ENCODE assay signal across 22 cellular contexts in the genomic region with DNA sequence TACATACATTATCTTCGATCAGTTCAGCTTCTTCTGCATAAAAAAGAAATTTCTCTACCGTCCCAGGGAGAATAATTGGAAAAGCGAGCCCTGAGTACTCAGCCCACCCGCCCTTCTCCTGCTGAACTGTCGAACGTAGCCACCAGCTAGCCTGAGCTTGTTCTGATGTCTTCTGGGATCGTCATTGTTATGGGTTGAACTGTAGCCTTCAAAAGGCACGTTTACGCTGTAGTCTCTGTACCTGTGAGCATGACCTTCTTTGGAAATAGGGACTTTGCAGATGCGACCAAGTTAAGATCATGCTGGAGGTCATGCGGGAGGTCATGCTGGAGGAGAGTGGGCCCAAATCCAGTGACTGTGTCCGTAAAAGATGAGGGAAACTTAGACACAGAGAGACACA.
DNase-seq lines count a peak whose midpoint lies in the region; ATAC-seq, FAIRE-seq and TF ChIP-seq lines count a peak whose summit lies in the region.
"Had no signal": no experiment of that assay in that cellular context is flagged by ENCODE, and none has a peak within 500 bp of the region (broad histone marks: within the 10 kb centered on the region; RNA-seq: fewer than 3 reads in every experiment).

No MANE protein-coding gene starts in this region.

- POLR2A ChIA-PET in Caco-2 (lab: Charles Lee) (no interaction called here), SK-N-SH (lab: Yijun Ruan, JAX) (no interaction called here)

- H3K4me2 ChIP-seq in SK-N-SH, result no peak overlapping the region

- CTCF ChIA-PET in Caco-2 (lab: Charles Lee), result interaction anchor here (0.6 kb wide), 1 partner anchor 237 kb away, joined by 7 read pairs; no protein-coding TSS in a partner anchor
- CTCF ChIA-PET in SK-N-SH (lab: Yijun Ruan, JAX), result interaction anchor here (1.4 kb wide), 1 partner anchor 10 kb away, joined by 7 read pairs; no protein-coding TSS in a partner anchor

- peaks cover 16% of the 10 kb centered on the region for H3K79me2 ChIP-seq in SK-N-SH (ENCODE audit: insufficient read depth)

- no peak for TF ChIP-seq POLR2A in esophagus squamous epithelium (IDR thresholded peaks at IDR 0.05)

- TF ChIP-seq CTCF in Caco-2 (IDR thresholded peaks at IDR 0.05; ENCODE audit: insufficient read depth in 1 of 2, low read depth in 1 of 2, low read length in 1 of 2, severe bottlenecking in 1 of 2, unreplicated experiment in 1 of 2), result no peak
- TF ChIP-seq CTCF in esophagus squamous epithelium (IDR thresholded peaks at IDR 0.05), result no peak
- no peak for TF ChIP-seq CTCF in SK-N-SH (IDR thresholded peaks at IDR 0.05)

- H3K4me1 ChIP-seq in Caco-2 (peaks cover 33% of the 10 kb centered on the region), esophagus squamous epithelium (peaks cover 46 to 88% (median 52%) of the 10 kb centered on the region in 3 donors), SK-N-SH (ENCODE audit: control insufficient read depth in 1 of 2, insufficient read depth in 2 of 2, low read depth in 1 of 2, low read length in 1 of 2) (peaks cover 0 to 16% of the 10 kb centered on the region in 2 experiments; a peak in 1 of 4 replicates)

- H3K27ac Mint-ChIP-seq in Caco-2 (ENCODE audit: unreplicated experiment), result peak overlapping the region; percentile 58
- peak overlapping the region; percentile 19 for H3K27ac Mint-ChIP-seq in T-helper 17 cell
- H3K27ac Mint-ChIP-seq: activated CD4-positive, alpha-beta T cell treated with anti-CD3 and anti-CD28 coated beads, Interleukin-2, amount 10 ng/mL, durations not matched to agents 24 days and 14 days; activated naive CD4-positive, alpha-beta T cell treated with anti-CD3 and anti-CD28 coated beads, Interleukin-2, amount 50 U/mL, for 24 hours; activated T-helper 1 cell treated with anti-CD3 and anti-CD28 coated beads, Interleukin-12 subunit alpha, Interleukin-12 subunit beta, Interleukin-2, Interleukin-4 antibody, amounts not matched to agents 30 ng/mL and 10 ng/mL and 1 ng/mL, durations not matched to agents 14 hours and 24 hours and 36 hours had no signal

- no TSS peak for BruUV-seq in Caco-2 (replicated peaks; lab: Mats Ljungman, UMichigan)

- peaks cover 15% of the 10 kb centered on the region for H4K20me1 ChIP-seq in SK-N-SH (ENCODE audit: insufficient read depth)

- H3K4me3 Mint-ChIP-seq in Caco-2 (ENCODE audit: unreplicated experiment) (no peak overlapping the region), T-helper 17 cell (no peak overlapping the region)
- H3K4me3 Mint-ChIP-seq: activated CD4-positive, alpha-beta T cell treated with anti-CD3 and anti-CD28 coated beads, Interleukin-2, amount 10 ng/mL, durations not matched to agents 24 days and 14 days; activated naive CD4-positive, alpha-beta T cell treated with anti-CD3 and anti-CD28 coated beads, Interleukin-2, amount 50 U/mL, for 24 hours; activated T-helper 1 cell treated with anti-CD3 and anti-CD28 coated beads, Interleukin-12 subunit alpha, Interleukin-12 subunit beta, Interleukin-2, Interleukin-4 antibody, amounts not matched to agents 30 ng/mL and 10 ng/mL and 1 ng/mL, durations not matched to agents 14 hours and 24 hours and 36 hours had no signal

- no peak for ATAC-seq in T-helper 17 cell

- no peak for TF ChIP-seq RAD21 in SK-N-SH (IDR thresholded peaks at IDR 0.05; ENCODE audit: low read length)

- H3K4me1 Mint-ChIP-seq in Caco-2 (ENCODE audit: low read depth, unreplicated experiment) (peaks cover 38% of the 10 kb centered on the region), T-helper 17 cell (peaks cover 32% of the 10 kb centered on the region)

- 21 to 56% methylated on average over 9 to 11 of the region's 12 CpGs for WGBS in esophagus squamous epithelium, 2 donors
- 99% methylated on average over 12 of the region's 12 CpGs for WGBS in SK-N-SH (ENCODE audit: low lambda C conversion rate)

- H3K9me2 ChIP-seq in SK-N-SH, result no peaks in the 10 kb centered on the region

- H3K27me3 Mint-ChIP-seq in Caco-2 (ENCODE audit: insufficient read depth, unreplicated experiment) (no peaks in the 10 kb centered on the region), T-helper 17 cell (no peaks in the 10 kb centered on the region)
- H3K27me3 Mint-ChIP-seq: activated CD4-positive, alpha-beta T cell treated with anti-CD3 and anti-CD28 coated beads, Interleukin-2, amount 10 ng/mL, durations not matched to agents 24 days and 14 days; activated naive CD4-positive, alpha-beta T cell treated with anti-CD3 and anti-CD28 coated beads, Interleukin-2, amount 50 U/mL, for 24 hours had no signal

- H3K36me3 ChIP-seq in Caco-2 (ENCODE audit: control insufficient read depth, insufficient read depth, low read length) (no peaks in the 10 kb centered on the region), esophagus squamous epithelium (peaks cover 0 to 1% (median 0%) of the 10 kb centered on the region in 3 donors), SK-N-SH (replicated peaks in 1 of 2; ENCODE audit: control insufficient read depth in 1 of 2, insufficient read depth in 2 of 2, low read length in 1 of 2) (no peaks in the 10 kb centered on the region)
- H3K36me3 ChIP-seq: ascending aorta had no signal

- TF ChIP-seq EP300 in SK-N-SH (IDR thresholded peaks at IDR 0.05; ENCODE audit: borderline replicate concordance in 1 of 2, low read depth in 1 of 2, low read length in 1 of 2), result no peak

- intact Hi-C loops in Caco-2 (cut with micrococcal nuclease; ENCODE audit: unreplicated experiment), result loop anchor here (5.0 kb wide), 1 partner anchor 51 kb away; no protein-coding TSS in a partner anchor
- intact Hi-C loops in esophagus squamous epithelium (cut with DNase I), result no loop called here

- H3K27me3 ChIP-seq in Caco-2 (replicated peaks; ENCODE audit: control insufficient read depth, insufficient read depth, low read length) (no peaks in the 10 kb centered on the region), esophagus squamous epithelium (no peaks in the 10 kb centered on the region), SK-N-SH (ENCODE audit: insufficient read depth) (no peaks in the 10 kb centered on the region)
- H3K27me3 ChIP-seq: ascending aorta had no signal

- H3F3A ChIP-seq in SK-N-SH (replicated peaks; ENCODE audit: insufficient read depth), result no peaks in the 10 kb centered on the region

- peak overlapping the region; percentile 89 to 96 (median 95) for H3K27ac ChIP-seq in esophagus squamous epithelium
- peak overlapping the region in 20 of 21 experiments; percentile 50 to 88 (median 77) for H3K27ac ChIP-seq in skin epidermis
- no peak overlapping the region; a peak in 1 of 4 replicates for H3K27ac ChIP-seq in SK-N-SH (ENCODE audit: low read depth in 2 of 2, low read length in 1 of 2)
- H3K27ac ChIP-seq: ascending aorta had no signal

- no peak overlapping the region for H3K9ac ChIP-seq in SK-N-SH

- H3K36me3 Mint-ChIP-seq in Caco-2 (ENCODE audit: insufficient read depth, unreplicated experiment) (peaks cover 33% of the 10 kb centered on the region), T-helper 17 cell (ENCODE audit: low read depth) (no peaks in the 10 kb centered on the region)

- H3K9me3 Mint-ChIP-seq in Caco-2 (ENCODE audit: unreplicated experiment), result no peaks in the 10 kb centered on the region
- H3K9me3 Mint-ChIP-seq: activated CD4-positive, alpha-beta T cell treated with anti-CD3 and anti-CD28 coated beads, Interleukin-2, amount 10 ng/mL, durations not matched to agents 24 days and 14 days; activated naive CD4-positive, alpha-beta T cell treated with anti-CD3 and anti-CD28 coated beads, Interleukin-2, amount 50 U/mL, for 24 hours; activated T-helper 1 cell treated with anti-CD3 and anti-CD28 coated beads, Interleukin-12 subunit alpha, Interleukin-12 subunit beta, Interleukin-2, Interleukin-4 antibody, amounts not matched to agents 30 ng/mL and 10 ng/mL and 1 ng/mL, durations not matched to agents 14 hours and 24 hours and 36 hours had no signal

- no peak overlapping the region for H2AFZ ChIP-seq in SK-N-SH (ENCODE audit: low read depth)

- DNase-seq in Caco-2 (no peak), T-helper 17 cell (no peak), esophagus squamous epithelium (lab: John Stamatoyannopoulos, UW) (no peak), SK-N-SH (no peak), T-helper 9 cell (no peak), HTR-8/SVneo (ENCODE audit: insufficient read length, low spot score) (no peak)
- no peak for DNase-seq in stimulated activated naive CD4-positive, alpha-beta T cell (lab: John Stamatoyannopoulos, UW)
- DNase-seq: activated CD4-positive, alpha-beta T cell treated with anti-CD3 and anti-CD28 coated beads, Interleukin-2, amount 10 ng/mL, durations not matched to agents 24 days and 14 days; cerebellar nuclear complex; DMS153; KG1; mesenchymal stem cell; NCI-H1694; NCI-H526 treated with DMSO at 0.1 percent for 48 hours; right cardiac atrium; SIG-M5; stimulated activated CD8-positive, alpha-beta memory T cell treated with anti-CD3 and anti-CD28 coated beads, Interleukin-4, amount 100 ng/mL, for 48 hours had no signal

- H3K4me3 ChIP-seq in Caco-2 (ENCODE audit: low read depth, low read length), result no peak overlapping the region
- H3K4me3 ChIP-seq in esophagus squamous epithelium, result no peak overlapping the region
- no peak overlapping the region for H3K4me3 ChIP-seq in skin epidermis
- H3K4me3 ChIP-seq in SK-N-SH (ENCODE audit: low read depth in 2 of 2, low read length in 1 of 2), result no peak overlapping the region
- H3K4me3 ChIP-seq: ascending aorta had no signal

- FAIRE-seq in HTR-8/SVneo (lab: Jason Lieb, UNC), result no peak
- FAIRE-seq: G401.6 had no signal

- H3K9me3 ChIP-seq in Caco-2 (no peaks in the 10 kb centered on the region), T-helper 17 cell (ENCODE audit: control insufficient read depth, low read length, poor library complexity, severe bottlenecking) (no peaks in the 10 kb centered on the region), esophagus squamous epithelium (no peaks in the 10 kb centered on the region), SK-N-SH (no peaks in the 10 kb centered on the region)
- H3K9me3 ChIP-seq: ascending aorta had no signal

TF ChIP-seq in SK-N-SH, 30 proteins besides CTCF, POLR2A, EP300 and RAD21 (continues in another document):
- TF ChIP-seq EZH2phosphoT487 (IDR thresholded peaks at IDR 0.05; ENCODE audit: borderline replicate concordance, low read depth), result no peak
- TF ChIP-seq USF1 (IDR thresholded peaks at IDR 0.05; ENCODE audit: borderline replicate concordance, low read depth), result no peak
- TF ChIP-seq MXI1 (IDR thresholded peaks at IDR 0.05; ENCODE audit: low read depth, low read length), result no peak
- TF ChIP-seq JUND (IDR thresholded peaks at IDR 0.05), result no peak
- no peak for TF ChIP-seq GATA2 (CRISPR knock-in tag; IDR thresholded peaks at IDR 0.05)
- TF ChIP-seq RXRA (IDR thresholded peaks at IDR 0.05; ENCODE audit: borderline replicate concordance, low read depth), result no peak
- TF ChIP-seq NFIC (IDR thresholded peaks at IDR 0.05; ENCODE audit: borderline replicate concordance), result no peak

Comparison
In these comparisons a context has a peak if more than half of its experiments do, and no peak if none do; other contexts are left out.
1. H3K27ac ChIP-seq: peak in esophagus squamous epithelium (4 of 4) and skin epidermis (20 of 21); none in SK-N-SH (0 of 2).